ENCODE assay signal across 35 cellular contexts in genomic region chr17:9038380-9038779, GRCh38.
"Had no signal": no experiment of that assay in that cellular context is flagged by ENCODE, and none has a peak within 500 bp of the region (broad histone marks: within the 10 kb centered on the region; RNA-seq: fewer than 3 reads in every experiment).

No MANE protein-coding gene starts in this region.

- H3K27ac ChIP-seq: adrenal gland, body of pancreas, brain microvascular endothelial cell, breast epithelium, VCaP had no signal

- H3K4me1 Mint-ChIP-seq: activated B cell treated with CpG ODN at 0.5 μM for 24 hours; activated CD4-positive, alpha-beta T cell treated with anti-CD3 and anti-CD28 coated beads, Interleukin-2, amount 10 ng/mL, durations not matched to agents 24 days and 14 days; activated naive CD8-positive, alpha-beta T cell treated with anti-CD3 and anti-CD28 coated beads for 36 hours; activated T-helper 17 cell treated with anti-CD3 and anti-CD28 coated beads, Interleukin-2, amount 50 U/mL, for 72 hours had no signal

- H3K27me3 ChIP-seq: adrenal gland, body of pancreas, brain microvascular endothelial cell, breast epithelium had no signal

- H3K36me3 ChIP-seq: adrenal gland, brain microvascular endothelial cell, breast epithelium had no signal

- H3K4me1 ChIP-seq: adrenal gland, body of pancreas, breast epithelium had no signal

- H3K27ac Mint-ChIP-seq: activated B cell treated with CpG ODN at 0.5 μM for 24 hours; activated CD4-positive, alpha-beta memory T cell treated with anti-CD3 and anti-CD28 coated beads for 36 hours; activated CD4-positive, alpha-beta T cell treated with anti-CD3 and anti-CD28 coated beads, Interleukin-2, amount 10 ng/mL, durations not matched to agents 24 days and 14 days; activated CD8-positive, alpha-beta T cell treated with anti-CD3 and anti-CD28 coated beads for 36 hours; activated naive CD4-positive, alpha-beta T cell treated with anti-CD3 and anti-CD28 coated beads for 36 hours; activated naive CD4-positive, alpha-beta T cell treated with anti-CD3 and anti-CD28 coated beads, Interleukin-2, amount 50 U/mL, for 72 hours; activated naive CD8-positive, alpha-beta T cell treated with anti-CD3 and anti-CD28 coated beads for 36 hours; activated T-cell treated with anti-CD3 and anti-CD28 coated beads, Interleukin-2, amount 50 U/mL, for 72 hours; activated T-helper 1 cell treated with anti-CD3 and anti-CD28 coated beads, Interleukin-12 subunit alpha, Interleukin-12 subunit beta, Interleukin-2, Interleukin-4 antibody, amounts not matched to agents 30 ng/mL and 10 ng/mL and 1 ng/mL, durations not matched to agents 14 hours and 24 hours and 36 hours; activated T-helper 17 cell treated with anti-CD3 and anti-CD28 coated beads, Interleukin-2, amount 50 U/mL, for 72 hours; T-helper 1 cell treated with Interleukin-12 subunit alpha and Interleukin-12 subunit beta and Interleukin-4 antibody, amounts not matched to agents 30 μg/mL and 1 μg/mL, for 36 hours; T-helper 2 cell treated with Interferon-gamma antibody and Interleukin-4, amounts not matched to agents 5 μg/mL and 100 μg/mL, for 36 hours had no signal

- H3K4me3 ChIP-seq: adrenal gland, body of pancreas, breast epithelium had no signal

- DNase-seq: activated B cell treated with CpG ODN at 0.5 μM for 24 hours; activated CD4-positive, alpha-beta memory T cell treated with anti-CD3 and anti-CD28 coated beads for 36 hours; activated CD4-positive, alpha-beta T cell treated with anti-CD3 and anti-CD28 coated beads for 4 hours; activated CD4-positive, alpha-beta T cell treated with anti-CD3 and anti-CD28 coated beads, Interleukin-2, amount 10 ng/mL, durations not matched to agents 24 days and 14 days; activated CD4-positive, alpha-beta T cell treated with anti-CD3 and anti-CD28 coated beads, Interleukin-2, amount 50 U/mL, for 1 hour; activated CD4-positive, alpha-beta T cell treated with anti-CD3 and anti-CD28 coated beads, Interleukin-2, amount 50 U/mL, for 4 hours; activated CD4-positive, CD25-positive, alpha-beta regulatory T cell treated with anti-CD3 and anti-CD28 coated beads, Interleukin-2, amount 50 U/mL, for 72 hours; activated CD8-positive, alpha-beta memory T cell treated with anti-CD3 and anti-CD28 coated beads, Interleukin-2, amount 50 U/mL, for 4 hours; activated CD8-positive, alpha-beta T cell treated with anti-CD3 and anti-CD28 coated beads for 36 hours; activated effector memory CD4-positive, alpha-beta T cell treated with anti-CD3 and anti-CD28 coated beads, Interleukin-2, amount 50 U/mL, for 16 hours; activated gamma-delta T cell treated with Interleukin-2 at 50 U/mL for 16 hours; activated naive CD4-positive, alpha-beta T cell; activated naive CD4-positive, alpha-beta T cell treated with anti-CD3 and anti-CD28 coated beads for 36 hours; activated naive CD4-positive, alpha-beta T cell treated with anti-CD3 and anti-CD28 coated beads, Interleukin-2, amount 50 U/mL, for 16 hours; activated naive CD8-positive, alpha-beta T cell treated with anti-CD3 and anti-CD28 coated beads for 36 hours; activated T-cell treated with anti-CD3 and anti-CD28 coated beads for 4 hours; activated T-cell treated with anti-CD3 and anti-CD28 coated beads, Interleukin-2, amount 50 U/mL, for 1 hour; activated T-cell treated with anti-CD3 and anti-CD28 coated beads, Interleukin-2, amount 50 U/mL, for 4 hours; activated T-cell treated with anti-CD3 and anti-CD28 coated beads, Interleukin-2, amount 50 U/mL, for 72 hours; adrenal gland; amniotic stem cell; aorta; body of pancreas; brain microvascular endothelial cell; central memory CD4-positive, alpha-beta T cell; T-helper 1 cell; T-helper 2 cell; T-helper 9 cell had no signal

- H3K36me3 Mint-ChIP-seq: activated CD4-positive, alpha-beta memory T cell treated with anti-CD3 and anti-CD28 coated beads for 36 hours had no signal

- H3K4me3 Mint-ChIP-seq: activated B cell treated with CpG ODN at 0.5 μM for 24 hours; activated CD4-positive, alpha-beta memory T cell treated with anti-CD3 and anti-CD28 coated beads for 36 hours; activated CD4-positive, alpha-beta T cell treated with anti-CD3 and anti-CD28 coated beads, Interleukin-2, amount 10 ng/mL, durations not matched to agents 24 days and 14 days; activated CD8-positive, alpha-beta T cell treated with anti-CD3 and anti-CD28 coated beads for 36 hours; activated naive CD4-positive, alpha-beta T cell treated with anti-CD3 and anti-CD28 coated beads for 36 hours; activated naive CD8-positive, alpha-beta T cell treated with anti-CD3 and anti-CD28 coated beads for 36 hours; activated T-cell treated with anti-CD3 and anti-CD28 coated beads, Interleukin-2, amount 50 U/mL, for 4 hours; activated T-cell treated with anti-CD3 and anti-CD28 coated beads, Interleukin-2, amount 50 U/mL, for 72 hours; activated T-helper 1 cell treated with anti-CD3 and anti-CD28 coated beads, Interleukin-12 subunit alpha, Interleukin-12 subunit beta, Interleukin-2, Interleukin-4 antibody, amounts not matched to agents 30 ng/mL and 10 ng/mL and 1 ng/mL, durations not matched to agents 14 hours and 24 hours and 36 hours; activated T-helper 17 cell treated with anti-CD3 and anti-CD28 coated beads, Interleukin-2, amount 50 U/mL, for 72 hours; T-helper 1 cell treated with Interleukin-12 subunit alpha and Interleukin-12 subunit beta and Interleukin-4 antibody, amounts not matched to agents 30 μg/mL and 1 μg/mL, for 36 hours; T-helper 2 cell treated with Interferon-gamma antibody and Interleukin-4, amounts not matched to agents 5 μg/mL and 100 μg/mL, for 36 hours had no signal

- H3K9me3 ChIP-seq: breast epithelium had no signal

- H3K9me3 Mint-ChIP-seq: activated CD4-positive, alpha-beta T cell treated with anti-CD3 and anti-CD28 coated beads, Interleukin-2, amount 10 ng/mL, durations not matched to agents 24 days and 14 days; activated T-cell treated with anti-CD3 and anti-CD28 coated beads, Interleukin-2, amount 50 U/mL, for 72 hours; activated T-helper 1 cell treated with anti-CD3 and anti-CD28 coated beads, Interleukin-12 subunit alpha, Interleukin-12 subunit beta, Interleukin-2, Interleukin-4 antibody, amounts not matched to agents 30 ng/mL and 10 ng/mL and 1 ng/mL, durations not matched to agents 14 hours and 24 hours and 36 hours; T-helper 1 cell treated with Interleukin-12 subunit alpha and Interleukin-12 subunit beta and Interleukin-4 antibody, amounts not matched to agents 30 μg/mL and 1 μg/mL, for 36 hours; T-helper 2 cell treated with Interferon-gamma antibody and Interleukin-4, amounts not matched to agents 5 μg/mL and 100 μg/mL, for 36 hours had no signal
